In the genomic region with DNA sequence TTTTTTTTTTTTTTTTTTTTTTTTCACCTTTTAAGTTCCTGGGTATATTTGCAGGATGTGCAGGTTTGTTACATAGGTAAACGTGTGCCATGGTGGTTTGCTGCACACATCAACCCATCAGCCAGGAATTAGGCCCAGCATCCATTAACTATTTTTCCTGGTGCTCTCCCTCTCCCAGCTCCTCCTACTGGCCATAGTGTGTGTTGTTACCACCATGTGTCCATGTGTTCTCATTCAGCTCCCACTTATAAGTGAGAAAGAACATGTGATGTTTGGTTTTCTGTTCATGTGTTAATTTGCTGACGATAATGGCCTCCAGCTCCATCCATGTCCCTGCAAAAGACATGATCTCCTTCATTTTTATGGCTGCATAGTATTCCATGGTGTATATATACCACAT, we compare ENCODE assay signal across 23 cellular contexts.
DNase-seq lines count a peak whose midpoint lies in the region; TF ChIP-seq lines count a peak whose summit lies in the region.
"Had no signal": no experiment of that assay in that cellular context is flagged by ENCODE, and none has a peak within 500 bp of the region (broad histone marks: within the 10 kb centered on the region; RNA-seq: fewer than 3 reads in every experiment).

No MANE protein-coding gene starts in this region.

- H4K20me1 ChIP-seq in mammary epithelial cell (ENCODE audit: insufficient read depth, low read length), result no peaks in the 10 kb centered on the region
- no peaks in the 10 kb centered on the region for H4K20me1 ChIP-seq in PC-9 (ENCODE audit: insufficient read depth)

- H3K27ac Mint-ChIP-seq in MCF 10A (ENCODE audit: low read depth, unreplicated experiment) (no peak overlapping the region), type B pancreatic cell (no peak overlapping the region)
- H3K27ac Mint-ChIP-seq: activated CD4-positive, alpha-beta T cell treated with anti-CD3 and anti-CD28 coated beads, Interleukin-2, amount 10 ng/mL, durations not matched to agents 24 days and 14 days; CD4-positive, CD25-positive, alpha-beta regulatory T cell had no signal

- H3K4me2 ChIP-seq in mammary epithelial cell (ENCODE audit: insufficient read depth, low read depth, low read length) (no peak overlapping the region), PC-9 (no peak overlapping the region)
- H3K4me2 ChIP-seq: A549 had no signal

- H3K27me3 ChIP-seq in mammary epithelial cell (ENCODE audit: insufficient read depth, low read length) (no peaks in the 10 kb centered on the region), PC-9 (ENCODE audit: insufficient read depth, low read depth) (no peaks in the 10 kb centered on the region)
- H3K27me3 ChIP-seq: neutrophil, Peyer's patch, tibial nerve had no signal

- H3K4me3 ChIP-seq in mammary epithelial cell (replicated peaks in 1 of 3; ENCODE audit: insufficient read depth in 1 of 3, low read depth in 2 of 3, low read length in 3 of 3) (no peak overlapping the region), PC-9 (no peak overlapping the region), epithelial cell of proximal tubule (ENCODE audit: low read depth, low read length) (no peak overlapping the region)
- H3K4me3 ChIP-seq: A549, Peyer's patch, tibial nerve had no signal

- H2AFZ ChIP-seq in mammary epithelial cell (ENCODE audit: low read depth, low read length), result no peak overlapping the region
- H2AFZ ChIP-seq in PC-9, result no peak overlapping the region

- H3K4me1 ChIP-seq in mammary epithelial cell (ENCODE audit: insufficient read depth, low read length) (no peaks in the 10 kb centered on the region), PC-9 (replicated peaks; ENCODE audit: insufficient read depth) (no peaks in the 10 kb centered on the region)
- H3K4me1 ChIP-seq: A549, Peyer's patch, tibial nerve had no signal

- dilution Hi-C loops in mammary epithelial cell (cut with HindIII; ENCODE audit: low sequenced_read_pairs), result no loop called here

- no TSS peak for BruUV-seq in mammary epithelial cell (replicated peaks; lab: Mats Ljungman, UMichigan)
- BruUV-seq in MCF 10A (replicated peaks; lab: Mats Ljungman, UMichigan), result no TSS peak
- BruUV-seq in PC-9 (replicated peaks; lab: Mats Ljungman, UMichigan), result no TSS peak

- H3K36me3 Mint-ChIP-seq in MCF 10A (ENCODE audit: insufficient read depth, unreplicated experiment) (no peaks in the 10 kb centered on the region), type B pancreatic cell (no peaks in the 10 kb centered on the region)

- H3K9me2 ChIP-seq in PC-9 (ENCODE audit: insufficient read depth), result no peaks in the 10 kb centered on the region

- CTCF ChIA-PET in mammary epithelial cell (lab: Charles Lee; ENCODE audit: low non-redundant PET), result no interaction called here
- CTCF ChIA-PET in MCF 10A (lab: Yijun Ruan, JAX), result interaction anchor here (1.1 to 1.6 kb wide), 3 partner anchors 9 to 40 kb away, joined by 4 to 6 read pairs (median 5); no protein-coding TSS in a partner anchor
- CTCF ChIA-PET in PC-9 (lab: Charles Lee), result no interaction called here

- peaks cover 44% of the 10 kb centered on the region for H3K9me3 Mint-ChIP-seq in MCF 10A (ENCODE audit: unreplicated experiment)
- H3K9me3 Mint-ChIP-seq in type B pancreatic cell, result peaks cover 18% of the 10 kb centered on the region

- H3K79me2 ChIP-seq in mammary epithelial cell (ENCODE audit: insufficient read depth, low read length) (no peaks in the 10 kb centered on the region), PC-9 (ENCODE audit: low read depth) (no peaks in the 10 kb centered on the region)

- peak; percentile 22 to 38 for TF ChIP-seq CTCF in mammary epithelial cell (conservative IDR thresholded peaks at IDR 0.05 in 1 of 2, IDR thresholded peaks at IDR 0.05 in 1 of 2; ENCODE audit: extremely low read depth in 1 of 2, insufficient read depth in 1 of 2, low read depth in 1 of 2, low read length in 2 of 2)
- TF ChIP-seq CTCF in MCF 10A (IDR thresholded peaks at IDR 0.05; ENCODE audit: unreplicated experiment), result no peak
- 0 out of 2 replicates have a peak, but pooled peaks have one; percentile 22 for TF ChIP-seq CTCF in PC-9 (conservative IDR thresholded peaks at IDR 0.05)
- TF ChIP-seq CTCF in epithelial cell of proximal tubule (conservative IDR thresholded peaks at IDR 0.05; ENCODE audit: low read depth, low read length), result peak; percentile 26
- peak; percentile 28 for TF ChIP-seq CTCF in type B pancreatic cell (conservative IDR thresholded peaks at IDR 0.05)

- H3F3A ChIP-seq in PC-9 (ENCODE audit: insufficient read depth, low read depth), result no peaks in the 10 kb centered on the region

- no peak overlapping the region for H3K27ac ChIP-seq in mammary epithelial cell (ENCODE audit: insufficient read depth, low read depth, low read length)
- H3K27ac ChIP-seq in PC-9, result no peak overlapping the region
- H3K27ac ChIP-seq: A549, neutrophil, Peyer's patch, tibial nerve had no signal

- intact Hi-C loops in mammary epithelial cell (cut with micrococcal nuclease) (loop anchor here (2.0 to 10.0 kb wide), 4 partner anchors 215 to 585 kb away; no protein-coding TSS in a partner anchor), MCF 10A (cut with micrococcal nuclease) (no loop called here), PC-9 (cut with micrococcal nuclease; ENCODE audit: unreplicated experiment) (loop anchor here (10.0 kb wide), 1 partner anchor 345 kb away; no protein-coding TSS in a partner anchor)

- in situ Hi-C loops in mammary epithelial cell (cut with MboI; ENCODE audit: low sequenced_read_pairs in 2 of 2), result no loop called here

- DNase-seq in mammary epithelial cell (no peak), MCF 10A (ENCODE audit: unreplicated experiment) (no peak), PC-9 (no peak), epithelial cell of proximal tubule (ENCODE audit: low read depth) (no peak), type B pancreatic cell (ENCODE audit: extremely low spot score, unreplicated experiment) (no peak), NCI-H2107 (lab: John Stamatoyannopoulos, UW) (no peak)
- DNase-seq in stimulated activated CD4-positive, alpha-beta T cell treated with anti-CD3 and anti-CD28 coated beads, Interleukin-4, amount 100 ng/mL, for 1 hour, result no peak
- DNase-seq in stimulated activated CD4-positive, alpha-beta T cell treated with anti-CD3 and anti-CD28 coated beads, Interleukin-4, amount 100 ng/mL, for 4 hours, result no peak
- DNase-seq: activated CD4-positive, alpha-beta T cell treated with anti-CD3 and anti-CD28 coated beads, Interleukin-2, amount 10 ng/mL, durations not matched to agents 24 days and 14 days; activated CD8-positive, alpha-beta memory T cell treated with anti-CD3 and anti-CD28 coated beads, Interleukin-2, amount 50 U/mL, for 4 hours; anterior cingulate cortex; CD4-positive, CD25-positive, alpha-beta regulatory T cell; DMS79 treated with DMSO at 0.1 percent for 48 hours; NCI-H1436 treated with DMSO at 0.1 percent for 48 hours; NCI-H2171 treated with DMSO at 0.1 percent for 48 hours; NCI-H748 treated with DMSO at 0.1 percent for 48 hours; Peyer's patch; stimulated activated CD4-positive, alpha-beta T cell treated with anti-CD3 and anti-CD28 coated beads, Interleukin-15, amount 100 ng/mL, for 24 hours; stimulated activated naive CD8-positive, alpha-beta T cell treated with anti-CD3 and anti-CD28 coated beads, Interleukin-15, Interleukin-2, amounts not matched to agents 100 U/mL and 50 U/mL, for 24 hours; T-helper 9 cell had no signal

- H3K9me3 ChIP-seq in mammary epithelial cell (replicated peaks; ENCODE audit: insufficient read depth, low read length) (no peaks in the 10 kb centered on the region), PC-9 (ENCODE audit: insufficient read depth, low read depth) (no peaks in the 10 kb centered on the region)
- H3K9me3 ChIP-seq: A549, neutrophil, Peyer's patch had no signal

- POLR2A ChIA-PET in MCF 10A (lab: Yijun Ruan, JAX) (interaction anchor here (0.6 to 1.7 kb wide), 2 partner anchors 9 to 40 kb away, joined by 3 to 4 read pairs; no protein-coding TSS in a partner anchor), PC-9 (lab: Charles Lee; ENCODE audit: unreplicated experiment) (no interaction called here)

- H3K4me1 Mint-ChIP-seq in MCF 10A (ENCODE audit: insufficient read depth, unreplicated experiment) (no peaks in the 10 kb centered on the region), type B pancreatic cell (ENCODE audit: unreplicated experiment) (no peaks in the 10 kb centered on the region)

- 77% methylated on average over 2 of the region's 2 CpGs for WGBS in mammary epithelial cell (ENCODE audit: low coverage, missing lambda C conversion rate)

- H3K4me3 Mint-ChIP-seq in MCF 10A (ENCODE audit: unreplicated experiment) (no peak overlapping the region), type B pancreatic cell (no peak overlapping the region)
- H3K4me3 Mint-ChIP-seq: activated CD4-positive, alpha-beta T cell treated with anti-CD3 and anti-CD28 coated beads, Interleukin-2, amount 10 ng/mL, durations not matched to agents 24 days and 14 days; CD4-positive, CD25-positive, alpha-beta regulatory T cell had no signal

- no peak overlapping the region for H3K9ac ChIP-seq in mammary epithelial cell (ENCODE audit: insufficient read depth, low read length)

- H3K27me3 Mint-ChIP-seq in MCF 10A (ENCODE audit: insufficient read depth, unreplicated experiment), result no peaks in the 10 kb centered on the region
- peaks cover 3% of the 10 kb centered on the region for H3K27me3 Mint-ChIP-seq in type B pancreatic cell
- H3K27me3 Mint-ChIP-seq: activated CD4-positive, alpha-beta T cell treated with anti-CD3 and anti-CD28 coated beads, Interleukin-2, amount 10 ng/mL, durations not matched to agents 24 days and 14 days had no signal

- no peaks in the 10 kb centered on the region for H3K36me3 ChIP-seq in mammary epithelial cell (ENCODE audit: insufficient read depth, low read length)
- H3K36me3 ChIP-seq in PC-9 (ENCODE audit: low read depth), result no peaks in the 10 kb centered on the region
- H3K36me3 ChIP-seq: neutrophil, Peyer's patch, tibial nerve had no signal
